Comparison of ENCODE assay signal across 11 cellular contexts in genomic region chr11:90434858-90435257, GRCh38.
DNase-seq lines count a peak whose midpoint lies in the region; ATAC-seq, FAIRE-seq and TF ChIP-seq lines count a peak whose summit lies in the region.
"Had no signal": no experiment of that assay in that cellular context is flagged by ENCODE, and none has a peak within 500 bp of the region (broad histone marks: within the 10 kb centered on the region; RNA-seq: fewer than 3 reads in every experiment).

No MANE protein-coding gene starts in this region.

- no peak for FAIRE-seq in endothelial cell of umbilical vein (lab: Jason Lieb, UNC)
- FAIRE-seq: TTC549 had no signal

- H3K79me2 ChIP-seq in endothelial cell of umbilical vein (ENCODE audit: control insufficient read depth, insufficient read depth, low read length): no peaks in the 10 kb centered on the region

- POLR2A ChIA-PET in endothelial cell of umbilical vein (lab: Charles Lee): no interaction called here

- no peak overlapping the region for H2AFZ ChIP-seq in endothelial cell of umbilical vein (ENCODE audit: low read depth, low read length)

- no peaks in the 10 kb centered on the region for H4K20me1 ChIP-seq in endothelial cell of umbilical vein (replicated peaks; ENCODE audit: control insufficient read depth, extremely low read depth, insufficient read depth, low read length)

- dilution Hi-C loops in endothelial cell of umbilical vein (cut with MboI; ENCODE audit: extremely low pct_ligation_motif_present, low sequenced_read_pairs): no loop called here

- no peak overlapping the region for H3K27ac Mint-ChIP-seq in natural killer cell
- H3K27ac Mint-ChIP-seq: activated naive CD8-positive, alpha-beta T cell treated with anti-CD3 and anti-CD28 coated beads for 36 hours; memory B cell had no signal

- TF ChIP-seq POLR2A in endothelial cell of umbilical vein (IDR thresholded peaks at IDR 0.05; ENCODE audit: low read depth, low read length): no peak

- no TSS peak for BruUV-seq in endothelial cell of umbilical vein (replicated peaks; lab: Mats Ljungman, UMichigan)

- peak; percentile 6 for DNase-seq in NCI-H2227 (lab: John Stamatoyannopoulos, UW; ENCODE audit: unreplicated experiment)
- no peak for DNase-seq in NCI-H2227 treated with DMSO at 0.1 percent for 48 hours (lab: John Stamatoyannopoulos, UW)
- peak; percentile 28 for DNase-seq in NCI-H524 treated with DMSO at 0.1 percent for 48 hours (lab: John Stamatoyannopoulos, UW)
- peak; percentile 49 for DNase-seq in endothelial cell of umbilical vein (ENCODE audit: low read depth, low spot score)
- no peak for DNase-seq in retinal pigment epithelial cell (ENCODE audit: low read depth)
- no peak for DNase-seq in retina
- no peak for DNase-seq in natural killer cell
- DNase-seq: activated naive CD8-positive, alpha-beta T cell treated with anti-CD3 and anti-CD28 coated beads for 36 hours had no signal

- H3K36me3 Mint-ChIP-seq in natural killer cell: no peaks in the 10 kb centered on the region
- H3K36me3 Mint-ChIP-seq: activated naive CD8-positive, alpha-beta T cell treated with anti-CD3 and anti-CD28 coated beads for 36 hours; memory B cell had no signal

- H3K36me3 ChIP-seq in endothelial cell of umbilical vein (ENCODE audit: control insufficient read depth in 2 of 2, extremely low read depth in 1 of 2, insufficient read depth in 2 of 2, low read length in 2 of 2): no peaks in the 10 kb centered on the region

- H3K4me2 ChIP-seq in endothelial cell of umbilical vein (ENCODE audit: insufficient read depth, low read length): no peak overlapping the region

- H3K4me3 ChIP-seq in endothelial cell of umbilical vein (replicated peaks in 1 of 3; ENCODE audit: insufficient read depth in 1 of 3, low read depth in 1 of 3, low read length in 3 of 3): no peak overlapping the region
- no peak overlapping the region for H3K4me3 ChIP-seq in retinal pigment epithelial cell (ENCODE audit: low read length)

- CTCF ChIA-PET in endothelial cell of umbilical vein (lab: Charles Lee): interaction anchor here (0.6 to 2.7 kb wide), 5 partner anchors 22 to 185 kb away, joined by 3 to 16 read pairs (median 3); no protein-coding TSS in a partner anchor

- intact Hi-C loops in endothelial cell of umbilical vein (cut with micrococcal nuclease): loop anchor here (1.0 kb wide), 1 partner anchor 147 kb away; no protein-coding TSS in a partner anchor
- intact Hi-C loops in natural killer cell (cut with micrococcal nuclease): no loop called here

- no peak overlapping the region for H3K9ac ChIP-seq in endothelial cell of umbilical vein (replicated peaks; ENCODE audit: extremely low read depth, insufficient read depth, low read length)

- H3K27ac ChIP-seq in endothelial cell of umbilical vein (ENCODE audit: insufficient read depth, low read depth, low read length): no peak overlapping the region

- peaks cover 0 to 2% of the 10 kb centered on the region in 2 donors for H3K9me3 Mint-ChIP-seq in natural killer cell
- H3K9me3 Mint-ChIP-seq: activated naive CD8-positive, alpha-beta T cell treated with anti-CD3 and anti-CD28 coated beads for 36 hours; memory B cell had no signal

- no peak overlapping the region for H3K4me3 Mint-ChIP-seq in natural killer cell
- H3K4me3 Mint-ChIP-seq: activated naive CD8-positive, alpha-beta T cell treated with anti-CD3 and anti-CD28 coated beads for 36 hours; memory B cell had no signal

- no peaks in the 10 kb centered on the region for H3K4me1 ChIP-seq in endothelial cell of umbilical vein (ENCODE audit: control insufficient read depth, extremely low read depth, insufficient read depth, low read length)

- H3K4me1 Mint-ChIP-seq in natural killer cell: no peaks in the 10 kb centered on the region
- H3K4me1 Mint-ChIP-seq: activated naive CD8-positive, alpha-beta T cell treated with anti-CD3 and anti-CD28 coated beads for 36 hours; memory B cell had no signal

- H3K9me1 ChIP-seq in endothelial cell of umbilical vein (replicated peaks; ENCODE audit: control insufficient read depth, extremely low read depth, insufficient read depth, low read length): no peaks in the 10 kb centered on the region

- H3K27me3 Mint-ChIP-seq in natural killer cell (ENCODE audit: low read depth in 2 of 2): no peaks in the 10 kb centered on the region
- H3K27me3 Mint-ChIP-seq: memory B cell had no signal

- no peaks in the 10 kb centered on the region for H3K27me3 ChIP-seq in endothelial cell of umbilical vein (ENCODE audit: control insufficient read depth in 2 of 2, insufficient read depth in 2 of 2, low read length in 2 of 2)

- H3K9me3 ChIP-seq in endothelial cell of umbilical vein (replicated peaks; ENCODE audit: control insufficient read depth, insufficient read depth, low read length): no peaks in the 10 kb centered on the region

- peak in 1 of 2 donors; percentile 21 for TF ChIP-seq CTCF in endothelial cell of umbilical vein (IDR thresholded peaks at IDR 0.05; ENCODE audit: extremely low read depth in 1 of 2, insufficient read depth in 1 of 2, low read depth in 1 of 2, low read length in 2 of 2)
- TF ChIP-seq CTCF in retinal pigment epithelial cell (conservative IDR thresholded peaks at IDR 0.05; ENCODE audit: low read depth, low read length): peak; percentile 66
- TF ChIP-seq CTCF in natural killer cell (IDR thresholded peaks at IDR 0.05): no peak

- ATAC-seq in GM19324 (IDR thresholded peaks at IDR 0.05; ENCODE audit: low FRiP score, unreplicated experiment) (no peak), natural killer cell (no peak)

TF ChIP-seq in endothelial cell of umbilical vein, 7 proteins besides CTCF, POLR2A, EP300 and RAD21:
- TF ChIP-seq MYC (IDR thresholded peaks at IDR 0.05; ENCODE audit: low read depth, low read length) (no peak), MAX (IDR thresholded peaks at IDR 0.05; ENCODE audit: insufficient read depth, insufficient read length) (no peak), GATA2 (IDR thresholded peaks at IDR 0.05; ENCODE audit: insufficient read depth, insufficient read length, low read depth, low read length) (no peak), FOS (IDR thresholded peaks at IDR 0.05; ENCODE audit: borderline replicate concordance, insufficient read depth, low read length) (no peak), EZH2 (IDR thresholded peaks at IDR 0.05; ENCODE audit: borderline replicate concordance, low read depth, low read length, severe bottlenecking) (no peak), POLR2AphosphoS5 (IDR thresholded peaks at IDR 0.05; ENCODE audit: insufficient read depth, low read depth, low read length) (no peak), JUN (IDR thresholded peaks at IDR 0.05; ENCODE audit: borderline replicate concordance, insufficient read depth, insufficient read length, low read depth) (no peak)

Comparison
In these comparisons a context has a peak if more than half of its experiments do, and no peak if none do; other contexts are left out.
1. DNase-seq: peak in NCI-H2227 (single experiment), NCI-H524 treated with DMSO at 0.1 percent for 48 hours (single experiment) and endothelial cell of umbilical vein (single experiment); none in NCI-H2227 treated with DMSO at 0.1 percent for 48 hours (single experiment), retinal pigment epithelial cell (single experiment), retina (single experiment) and natural killer cell (single experiment).